9 cellular contexts compared by ENCODE assay signal in the genomic region with DNA sequence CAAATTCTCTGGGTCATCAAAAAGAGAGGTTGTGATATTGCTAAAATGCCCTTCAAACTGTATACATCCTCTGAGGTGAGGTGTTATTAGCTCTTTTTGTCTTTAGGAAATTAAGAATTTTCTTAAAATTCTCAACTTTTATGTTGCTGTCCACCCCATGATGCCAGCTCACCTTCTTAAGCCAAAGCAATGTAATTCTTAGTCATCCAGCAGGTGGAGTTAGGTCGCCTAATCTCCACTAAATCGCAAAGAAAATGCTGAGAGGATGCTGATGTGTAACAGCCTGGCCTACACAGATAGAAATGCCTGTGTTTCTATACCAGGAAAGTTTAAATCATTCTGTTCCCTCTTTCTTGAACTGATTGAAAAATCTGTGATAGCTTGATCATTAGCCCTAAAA.
DNase-seq lines count a peak whose midpoint lies in the region; ATAC-seq, FAIRE-seq and TF ChIP-seq lines count a peak whose summit lies in the region.
"Had no signal": no experiment of that assay in that cellular context is flagged by ENCODE, and none has a peak within 500 bp of the region (broad histone marks: within the 10 kb centered on the region; RNA-seq: fewer than 3 reads in every experiment).

No MANE protein-coding gene starts in this region.

- FAIRE-seq in D721Med (lab: Jason Lieb, UNC) = no peak
- FAIRE-seq: TTC549 had no signal

- DNase-seq in D721Med (ENCODE audit: insufficient read length, low spot score) (no peak), NCI-H446 (lab: John Stamatoyannopoulos, UW) (peak; percentile 9 to 53), myocyte (ENCODE audit: low read depth) (peak; percentile 33), middle frontal gyrus (ENCODE audit: extremely low spot score, low spot score) (no peak)
- peak; percentile 2 for DNase-seq in central memory CD4-positive, alpha-beta T cell
- DNase-seq in effector CD4-positive, alpha-beta T cell = no peak

- peak; percentile 58 for TF ChIP-seq CTCF in D721Med (IDR thresholded peaks at IDR 0.05; ENCODE audit: insufficient read depth, missing control alignments)

- ATAC-seq in GM19324 (IDR thresholded peaks at IDR 0.05; ENCODE audit: low FRiP score, unreplicated experiment) (peak; percentile 95), HG03196 (IDR thresholded peaks at IDR 0.05; ENCODE audit: unreplicated experiment) (peak; percentile 87)

Comparison
In these comparisons a context has a peak if more than half of its experiments do, and no peak if none do; other contexts are left out.
1. DNase-seq: peak in NCI-H446 (2 of 2), central memory CD4-positive, alpha-beta T cell (single experiment) and myocyte (single experiment); none in D721Med (single experiment), effector CD4-positive, alpha-beta T cell (single experiment) and middle frontal gyrus (single experiment).